In the genomic region with DNA sequence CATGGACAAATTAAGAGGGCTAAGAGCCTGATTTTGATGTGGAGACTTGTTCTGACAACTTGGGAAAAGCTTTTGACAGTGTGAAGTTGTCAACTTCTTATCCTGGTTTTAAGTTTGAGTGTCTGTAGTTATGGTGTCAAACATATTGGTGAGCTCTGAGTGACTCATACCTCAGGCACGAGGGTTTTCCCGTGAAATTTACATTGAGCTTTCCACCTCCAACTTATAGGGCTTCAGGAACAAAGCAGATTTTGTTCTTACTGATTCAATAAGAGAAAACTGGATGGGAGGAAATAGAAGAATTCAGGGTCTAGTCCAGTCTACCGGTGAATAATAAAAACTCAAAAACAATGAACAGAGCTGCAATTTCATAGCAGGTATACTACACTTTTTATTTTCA, we compare ENCODE assay signal across 1 cellular context.
TF ChIP-seq lines count a peak whose summit lies in the region.

No MANE protein-coding gene starts in this region.

TF ChIP-seq in SK-N-SH, 30 proteins besides CTCF, POLR2A, EP300 and RAD21:
- TF ChIP-seq JUND (IDR thresholded peaks at IDR 0.05): 0 out of 2 replicates have a peak, but pooled peaks have one; percentile 4
